ENCODE assay signal across 15 cellular contexts in genomic region chr2:126115975-126116374, GRCh38.
DNase-seq lines count a peak whose midpoint lies in the region; ATAC-seq and TF ChIP-seq lines count a peak whose summit lies in the region.
"Had no signal": no experiment of that assay in that cellular context is flagged by ENCODE, and none has a peak within 500 bp of the region (broad histone marks: within the 10 kb centered on the region; RNA-seq: fewer than 3 reads in every experiment).

No MANE protein-coding gene starts in this region.

- H3K27ac ChIP-seq in GM23338 (ENCODE audit: low read depth) = no peak overlapping the region
- H3K27ac ChIP-seq in WERI-Rb-1 = no peak overlapping the region
- no peak overlapping the region for H3K27ac ChIP-seq in upper lobe of left lung
- H3K27ac ChIP-seq: A549, C4-2B had no signal

- TF ChIP-seq EP300 in upper lobe of left lung (IDR thresholded peaks at IDR 0.05) = no peak

- H3K4me3 Mint-ChIP-seq in GM23338 = no peak overlapping the region
- no peak overlapping the region for H3K4me3 Mint-ChIP-seq in chondrocyte (ENCODE audit: unreplicated experiment)
- H3K4me3 Mint-ChIP-seq: CD4-positive, alpha-beta memory T cell; IgD-negative memory B cell had no signal

- no peaks in the 10 kb centered on the region for H3K79me2 ChIP-seq in GM23338 (replicated peaks; ENCODE audit: insufficient read depth)

- H3K4me3 ChIP-seq in GM23338 (no peak overlapping the region), WERI-Rb-1 (ENCODE audit: low read depth, low read length) (no peak overlapping the region), upper lobe of left lung (no peak overlapping the region)
- H3K4me3 ChIP-seq: A549 had no signal

- H3K27ac Mint-ChIP-seq in GM23338 (no peak overlapping the region), chondrocyte (ENCODE audit: unreplicated experiment) (no peak overlapping the region)
- H3K27ac Mint-ChIP-seq: CD4-positive, alpha-beta memory T cell; IgD-negative memory B cell had no signal

- no peaks in the 10 kb centered on the region; the same call in 1 of the 2 replicates for H3K4me1 ChIP-seq in GM23338 (ENCODE audit: insufficient read depth)
- no peaks in the 10 kb centered on the region for H3K4me1 ChIP-seq in upper lobe of left lung
- H3K4me1 ChIP-seq: A549, BE2C had no signal

- H3K9me3 Mint-ChIP-seq in GM23338 (no peaks in the 10 kb centered on the region), chondrocyte (ENCODE audit: low read depth) (no peaks in the 10 kb centered on the region)

- no peaks in the 10 kb centered on the region for H3K9me3 ChIP-seq in WERI-Rb-1 (ENCODE audit: severe bottlenecking)
- H3K9me3 ChIP-seq in upper lobe of left lung = no peaks in the 10 kb centered on the region
- H3K9me3 ChIP-seq: A549, BE2C had no signal

- intact Hi-C loops in left cardiac atrium (cut with DNase I) = no loop called here

- H3K4me1 Mint-ChIP-seq in GM23338 (peaks cover 21% of the 10 kb centered on the region), chondrocyte (ENCODE audit: low read depth) (no peaks in the 10 kb centered on the region)
- H3K4me1 Mint-ChIP-seq: CD4-positive, alpha-beta memory T cell; IgD-negative memory B cell had no signal

- H3K27me3 ChIP-seq in GM23338 (ENCODE audit: insufficient read depth) = no peaks in the 10 kb centered on the region
- no peaks in the 10 kb centered on the region for H3K27me3 ChIP-seq in WERI-Rb-1 (ENCODE audit: insufficient read depth, low read depth, severe bottlenecking)
- no peaks in the 10 kb centered on the region for H3K27me3 ChIP-seq in upper lobe of left lung
- H3K27me3 ChIP-seq: BE2C had no signal

- H3K36me3 Mint-ChIP-seq in GM23338 (ENCODE audit: low read depth) = no peaks in the 10 kb centered on the region
- H3K36me3 Mint-ChIP-seq in chondrocyte (ENCODE audit: low read depth) = no peaks in the 10 kb centered on the region
- H3K36me3 Mint-ChIP-seq: CD4-positive, alpha-beta memory T cell; IgD-negative memory B cell had no signal

- H3K36me3 ChIP-seq in GM23338 (ENCODE audit: insufficient read depth) (no peaks in the 10 kb centered on the region), WERI-Rb-1 (no peaks in the 10 kb centered on the region), upper lobe of left lung (no peaks in the 10 kb centered on the region)
- H3K36me3 ChIP-seq: BE2C had no signal

- peak; percentile 3 for DNase-seq in GM23338 (ENCODE audit: low spot score)
- peak; percentile 43 for DNase-seq in NCI-H748 treated with DMSO at 0.1 percent for 48 hours (lab: John Stamatoyannopoulos, UW)
- DNase-seq in WERI-Rb-1 = peak; percentile 7
- peak; percentile 8 for DNase-seq in iPS-NIHi7 (ENCODE audit: extremely low spot score)
- DNase-seq in chondrocyte (ENCODE audit: low spot score) = no peak
- no peak for DNase-seq in left cardiac atrium
- no peak for DNase-seq in upper lobe of left lung
- DNase-seq: BE2C; CD4-positive, alpha-beta memory T cell; DND-41; GF-D8 had no signal

- H3F3A ChIP-seq in GM23338 (replicated peaks; ENCODE audit: low read depth) = no peaks in the 10 kb centered on the region

- peaks cover 4% of the 10 kb centered on the region for H3K27me3 Mint-ChIP-seq in GM23338 (ENCODE audit: insufficient read depth, low read depth, poor library complexity)
- H3K27me3 Mint-ChIP-seq in chondrocyte (ENCODE audit: low read depth) = no peaks in the 10 kb centered on the region
- H3K27me3 Mint-ChIP-seq: CD4-positive, alpha-beta memory T cell; IgD-negative memory B cell had no signal

- H3K9me2 ChIP-seq in GM23338 (ENCODE audit: insufficient read depth) = 0 out of 2 replicates have a peak, but pooled peaks cover 2% of the 10 kb centered on the region

- TF ChIP-seq CTCF in GM23338 (conservative IDR thresholded peaks at IDR 0.05; ENCODE audit: low read depth in 2 of 2) (no peak), WERI-Rb-1 (IDR thresholded peaks at IDR 0.05; ENCODE audit: low read depth, low read length) (no peak), chondrocyte (IDR thresholded peaks at IDR 0.05) (no peak), upper lobe of left lung (IDR thresholded peaks at IDR 0.05) (no peak)

- no peak overlapping the region for H2AFZ ChIP-seq in GM23338

- ATAC-seq in GM23338 = peak; percentile 79
- ATAC-seq in HG03354 (IDR thresholded peaks at IDR 0.05; ENCODE audit: poor library complexity, severe bottlenecking, unreplicated experiment) = no peak
- ATAC-seq in left cardiac atrium = no peak
- ATAC-seq in upper lobe of left lung (ENCODE audit: low FRiP score in 2 of 2) = no peak
- ATAC-seq: A549 had no signal

- WGBS in upper lobe of left lung, 2 donors = 92 to 94% methylated on average over 2 of the region's 2 CpGs

- no peak for TF ChIP-seq POLR2A in upper lobe of left lung (IDR thresholded peaks at IDR 0.05)

- H4K20me1 ChIP-seq in GM23338 (replicated peaks; ENCODE audit: insufficient read depth) = no peaks in the 10 kb centered on the region

- H3K4me2 ChIP-seq in GM23338 = no peak overlapping the region; the same call in 1 of the 2 replicates
- H3K4me2 ChIP-seq: A549 had no signal

TF ChIP-seq in GM23338, 12 proteins besides CTCF, POLR2A, EP300 and RAD21:
- TF ChIP-seq CREB1 (CRISPR knock-in tag; IDR thresholded peaks at IDR 0.05; ENCODE audit: low read depth) = no peak
- TF ChIP-seq ZNF462 (CRISPR knock-in tag; IDR thresholded peaks at IDR 0.05) = peak; percentile 64

Comparison
In these comparisons a context has a peak if more than half of its experiments do, and no peak if none do; other contexts are left out.
1. DNase-seq: peak in GM23338 (single experiment), NCI-H748 treated with DMSO at 0.1 percent for 48 hours (single experiment), WERI-Rb-1 (single experiment) and iPS-NIHi7 (single experiment); none in chondrocyte (single experiment), left cardiac atrium (single experiment) and upper lobe of left lung (0 of 2).